10 cellular contexts compared by ENCODE assay signal in genomic region chr6:106574729-106575458, GRCh38. TPM values are rescaled to one million over a fixed set of nuclear protein-coding genes. Genes with fewer than 3 reads are reported as not detected.
DNase-seq lines count a peak whose midpoint lies in the region; ATAC-seq and TF ChIP-seq lines count a peak whose summit lies in the region.
"Had no signal": no experiment of that assay in that cellular context is flagged by ENCODE, and none has a peak within 500 bp of the region (broad histone marks: within the 10 kb centered on the region; RNA-seq: fewer than 3 reads in every experiment).

No MANE protein-coding gene starts in this region.

- H3K9me2 ChIP-seq in hepatocyte (replicated peaks; ENCODE audit: insufficient read depth), result no peaks in the 10 kb centered on the region

- H3K27ac ChIP-seq in hepatocyte, result peak overlapping the region; percentile 54
- H3K27ac ChIP-seq: epithelial cell of prostate had no signal

- WGBS in hepatocyte (ENCODE audit: low lambda C conversion rate, missing lambda C conversion rate), result 76% methylated on average over 16 of the region's 16 CpGs

- H3K9me3 Mint-ChIP-seq in stimulated activated memory B cell treated with anti-CD40 and anti-IgM and Interleukin-4, amounts not matched to agents 10 μg/mL and 1 μg/mL and 100 μg/mL, for 72 hours, result no peaks in the 10 kb centered on the region

- H2AFZ ChIP-seq in hepatocyte, result no peak overlapping the region

- H4K20me1 ChIP-seq in hepatocyte (ENCODE audit: insufficient read depth, poor library complexity, severe bottlenecking), result no peaks in the 10 kb centered on the region

- no peaks in the 10 kb centered on the region for H3K27me3 Mint-ChIP-seq in stimulated activated memory B cell treated with anti-CD40 and anti-IgM and Interleukin-4, amounts not matched to agents 10 μg/mL and 1 μg/mL and 100 μg/mL, for 72 hours

- peaks cover 11% of the 10 kb centered on the region for H3K4me1 Mint-ChIP-seq in stimulated activated memory B cell treated with anti-CD40 and anti-IgM and Interleukin-4, amounts not matched to agents 10 μg/mL and 1 μg/mL and 100 μg/mL, for 72 hours

- no peak overlapping the region for H3K4me3 Mint-ChIP-seq in stimulated activated memory B cell treated with anti-CD40 and anti-IgM and Interleukin-4, amounts not matched to agents 10 μg/mL and 1 μg/mL and 100 μg/mL, for 72 hours

- H3K79me2 ChIP-seq in hepatocyte, result no peaks in the 10 kb centered on the region

- no peaks in the 10 kb centered on the region for H3K27me3 ChIP-seq in hepatocyte

- ATAC-seq in stimulated activated memory B cell treated with anti-CD40 and anti-IgM and Interleukin-4, amounts not matched to agents 10 μg/mL and 1 μg/mL and 100 μg/mL, for 72 hours, result no peak
- ATAC-seq in HG02852 (IDR thresholded peaks at IDR 0.05; ENCODE audit: unreplicated experiment), result no peak

- H3K9me3 ChIP-seq in hepatocyte (ENCODE audit: low read depth), result no peaks in the 10 kb centered on the region

- H3K4me1 ChIP-seq in hepatocyte (ENCODE audit: insufficient read depth), result no peaks in the 10 kb centered on the region

- DNase-seq in SIG-M5 treated with dmso at 0.1 percent for 504 hours (lab: John Stamatoyannopoulos, UW; ENCODE audit: unreplicated experiment) (peak; percentile 8), SIG-M5 (lab: John Stamatoyannopoulos, UW) (no peak), UCSD-AML1 (lab: John Stamatoyannopoulos, UW; ENCODE audit: unreplicated experiment) (peak; percentile 14), hepatocyte (ENCODE audit: low spot score) (peak; percentile 45), NCI-H2171 (lab: John Stamatoyannopoulos, UW) (no peak)
- no peak for DNase-seq in activated CD4-positive, CD25-positive, alpha-beta regulatory T cell treated with anti-CD3 and anti-CD28 coated beads, Interleukin-2, amount 50 U/mL, for 72 hours
- DNase-seq: activated CD4-positive, CD25-positive, alpha-beta regulatory T cell had no signal

- no peak overlapping the region for H3K4me2 ChIP-seq in hepatocyte

- H3K4me3 ChIP-seq in hepatocyte, result no peak overlapping the region

- no peaks in the 10 kb centered on the region for H3K36me3 ChIP-seq in hepatocyte (replicated peaks; ENCODE audit: insufficient read depth, low read depth)

- H3K36me3 Mint-ChIP-seq in stimulated activated memory B cell treated with anti-CD40 and anti-IgM and Interleukin-4, amounts not matched to agents 10 μg/mL and 1 μg/mL and 100 μg/mL, for 72 hours, result peaks cover 33% of the 10 kb centered on the region

- TF ChIP-seq CTCF in hepatocyte (IDR thresholded peaks at IDR 0.05; ENCODE audit: poor library complexity), result no peak

- H3K27ac Mint-ChIP-seq in stimulated activated memory B cell treated with anti-CD40 and anti-IgM and Interleukin-4, amounts not matched to agents 10 μg/mL and 1 μg/mL and 100 μg/mL, for 72 hours, result peak overlapping the region; percentile 60

RNA-seq across cellular contexts. Expression of gene RTN4IP1, which starts 54.4 kb away (rescaled TPM):
- total RNA-seq in hepatocyte, result 4.9 and 8.5 TPM in 2 replicates
- polyA plus RNA-seq in hepatocyte, result 6.0 and 6.2 TPM in 2 replicates

RNA-seq across cellular contexts. Expression of gene QRSL1, which starts 54.5 kb away (rescaled TPM):
- total RNA-seq in hepatocyte, result 13.6 and 16.1 TPM in 2 replicates
- polyA plus RNA-seq in hepatocyte, result 9.9 and 11.4 TPM in 2 replicates

Comparison
In these comparisons a context has a peak if more than half of its experiments do, and no peak if none do; other contexts are left out.
1. DNase-seq: peak in SIG-M5 treated with dmso at 0.1 percent for 504 hours (single experiment), UCSD-AML1 (single experiment) and hepatocyte (single experiment); none in SIG-M5 (single experiment), activated CD4-positive, CD25-positive, alpha-beta regulatory T cell treated with anti-CD3 and anti-CD28 coated beads, Interleukin-2, amount 50 U/mL, for 72 hours (single experiment) and NCI-H2171 (single experiment).